ENCODE assay signal across 17 cellular contexts in genomic region chr13:45492538-45492937, GRCh38. TPM values are rescaled to one million over a fixed set of nuclear protein-coding genes. Genes with fewer than 3 reads are reported as not detected.
DNase-seq lines count a peak whose midpoint lies in the region; ATAC-seq and TF ChIP-seq lines count a peak whose summit lies in the region.
"Had no signal": no experiment of that assay in that cellular context is flagged by ENCODE, and none has a peak within 500 bp of the region (broad histone marks: within the 10 kb centered on the region; RNA-seq: fewer than 3 reads in every experiment).

No MANE protein-coding gene starts in this region.

- H3K36me3 ChIP-seq in osteoblast (ENCODE audit: insufficient read depth, low read length), result peaks cover 56% of the 10 kb centered on the region

- DNase-seq in GM04503 (ENCODE audit: low read depth) (peak; percentile 33), fibroblast of mammary gland (ENCODE audit: low read depth) (peak; percentile 73), osteoblast (ENCODE audit: insufficient read length, low spot score, missing footprints) (peak; percentile 72), HuH-7.5 (ENCODE audit: low spot score) (no peak), NCI-H510A (lab: John Stamatoyannopoulos, UW) (no peak)
- DNase-seq: activated CD4-positive, alpha-beta T cell treated with anti-CD3 and anti-CD28 coated beads, Interleukin-2, amount 10 ng/mL, durations not matched to agents 7 days and 5 days; activated naive CD4-positive, alpha-beta T cell treated with anti-CD3 and anti-CD28 coated beads, Interleukin-2, amount 10 ng/mL, durations not matched to agents 7 days and 5 days; activated T-cell treated with anti-CD3 and anti-CD28 coated beads for 4 hours; COR-L47; effector memory CD8-positive, alpha-beta T cell; NCI-H1694; SJCRH30 had no signal

- H3K27me3 ChIP-seq in osteoblast (ENCODE audit: insufficient read depth, low read length), result no peaks in the 10 kb centered on the region
- H3K27me3 ChIP-seq: cardiac muscle cell, right atrium auricular region, SJCRH30 had no signal

- H3K4me1 ChIP-seq in osteoblast (ENCODE audit: insufficient read depth, low read length), result peaks cover 6% of the 10 kb centered on the region
- H3K4me1 ChIP-seq: right atrium auricular region, SJCRH30 had no signal

- peak overlapping the region; percentile 60 for H3K27ac ChIP-seq in osteoblast (ENCODE audit: low read depth, low read length)
- H3K27ac ChIP-seq: cardiac muscle cell, right atrium auricular region, SJCRH30 had no signal

- TF ChIP-seq POLR2A in GM18505 (IDR thresholded peaks at IDR 0.05; ENCODE audit: borderline replicate concordance, extremely low read depth, insufficient read depth, insufficient read length), result no peak

- H3K4me3 ChIP-seq in fibroblast of mammary gland (ENCODE audit: control insufficient read depth, low read depth, low read length) (no peak overlapping the region), osteoblast (ENCODE audit: insufficient read depth, low read length) (no peak overlapping the region)
- H3K4me3 ChIP-seq: cardiac muscle cell, right atrium auricular region, SJCRH30 had no signal

- H3K79me2 ChIP-seq in osteoblast (ENCODE audit: insufficient read depth, low read length), result no peaks in the 10 kb centered on the region

- ATAC-seq in SK-N-SH treated with all-trans-retinoic acid at 6 μM for 48 hours, result peak; percentile 65; the same call in 2 of the 3 replicates
- no peak for ATAC-seq in HG03159 (IDR thresholded peaks at IDR 0.05; ENCODE audit: unreplicated experiment)
- no peak for ATAC-seq in GM18505 (IDR thresholded peaks at IDR 0.05; ENCODE audit: unreplicated experiment)
- ATAC-seq: effector memory CD8-positive, alpha-beta T cell had no signal

- no peaks in the 10 kb centered on the region for H3K9me3 ChIP-seq in osteoblast (ENCODE audit: low read depth, low read length)
- H3K9me3 ChIP-seq: right atrium auricular region, SJCRH30 had no signal

- H2AFZ ChIP-seq in osteoblast (ENCODE audit: low read length), result no peak overlapping the region

- H3K4me2 ChIP-seq in osteoblast (ENCODE audit: insufficient read depth, low read length), result peak overlapping the region; percentile 37

- no peaks in the 10 kb centered on the region for H4K20me1 ChIP-seq in osteoblast (ENCODE audit: insufficient read depth, low read length)

- TF ChIP-seq CTCF in fibroblast of mammary gland (conservative IDR thresholded peaks at IDR 0.05; ENCODE audit: control insufficient read depth, insufficient read depth, low read depth, low read length) (no peak), osteoblast (IDR thresholded peaks at IDR 0.05; ENCODE audit: extremely low read depth, low read depth, low read length) (no peak)

TF ChIP-seq in SK-N-SH treated with all-trans-retinoic acid at 6 μM for 48 hours, 23 proteins besides CTCF, POLR2A, EP300 and RAD21:
- 0 out of 2 replicates have a peak, but pooled peaks have one; percentile 10 for TF ChIP-seq ISL1 (CRISPR knock-in tag; IDR thresholded peaks at IDR 0.05)
- no peak for TF ChIP-seq PATZ1 (CRISPR knock-in tag; IDR thresholded peaks at IDR 0.05; ENCODE audit: borderline replicate concordance)

RNA-seq across cellular contexts. Expression of gene COG3, which starts 27.8 kb away (rescaled TPM):
- 33.3 and 35.5 TPM in 2 replicates for total RNA-seq in osteoblast

Comparison
In these comparisons a context has a peak if more than half of its experiments do, and no peak if none do; other contexts are left out.
1. DNase-seq: peak in GM04503 (single experiment), fibroblast of mammary gland (single experiment) and osteoblast (single experiment); none in HuH-7.5 (single experiment) and NCI-H510A (single experiment).